9 cellular contexts compared by ENCODE assay signal in genomic region chr7:143345428-143345900, GRCh38. TPM values are rescaled to one million over a fixed set of nuclear protein-coding genes. Genes with fewer than 3 reads are reported as not detected.
A peak's percentile ranks its signal among the peaks of the same experiment; 100 is the strongest.
DNase-seq lines count a peak whose midpoint lies in the region; ATAC-seq and TF ChIP-seq lines count a peak whose summit lies in the region.
"Had no signal": no experiment of that assay in that cellular context is flagged by ENCODE, and none has a peak within 500 bp of the region (broad histone marks: within the 10 kb centered on the region; RNA-seq: fewer than 3 reads in every experiment).

No MANE protein-coding gene starts in this region.

- no peaks in the 10 kb centered on the region for H3K36me3 Mint-ChIP-seq in HFFc6 (ENCODE audit: low read depth)
- H3K36me3 Mint-ChIP-seq in activated naive CD8-positive, alpha-beta T cell treated with anti-CD3 and anti-CD28 coated beads for 36 hours: no peaks in the 10 kb centered on the region

- H3K27ac ChIP-seq in RWPE2 (ENCODE audit: poor library complexity, severe bottlenecking): no peak overlapping the region
- no peak overlapping the region for H3K27ac ChIP-seq in iPS-18a (ENCODE audit: low read length)

- H3K27me3 ChIP-seq in RWPE2 (ENCODE audit: insufficient read depth, poor library complexity, severe bottlenecking): no peaks in the 10 kb centered on the region
- H3K27me3 ChIP-seq in iPS-18a (ENCODE audit: control insufficient read depth, insufficient read depth, low read length): peaks cover 14% of the 10 kb centered on the region

- H3K9me3 ChIP-seq in RWPE2 (ENCODE audit: severe bottlenecking) (no peaks in the 10 kb centered on the region), iPS-18a (ENCODE audit: control insufficient read depth, low read depth, low read length) (no peaks in the 10 kb centered on the region)

- H3K27ac Mint-ChIP-seq in HFFc6: no peak overlapping the region
- H3K27ac Mint-ChIP-seq in activated naive CD8-positive, alpha-beta T cell treated with anti-CD3 and anti-CD28 coated beads for 36 hours: no peak overlapping the region

- no peak overlapping the region for H3K9ac ChIP-seq in iPS-18a (ENCODE audit: low read length)

- TF ChIP-seq CTCF in HFFc6 (IDR thresholded peaks at IDR 0.05) (peak; percentile 45; the same call in 1 of the 2 replicates), RWPE2 (IDR thresholded peaks at IDR 0.05; ENCODE audit: poor library complexity, severe bottlenecking) (peak; percentile 28)

- ATAC-seq in RWPE2 (ENCODE audit: low read depth): peak; percentile 58; the same call in 2 of the 3 replicates

- H3K4me1 Mint-ChIP-seq in HFFc6 (ENCODE audit: low read depth): no peaks in the 10 kb centered on the region
- H3K4me1 Mint-ChIP-seq in activated naive CD8-positive, alpha-beta T cell treated with anti-CD3 and anti-CD28 coated beads for 36 hours: peaks cover 8% of the 10 kb centered on the region

- H3K36me3 ChIP-seq in RWPE2 (ENCODE audit: low read depth) (no peaks in the 10 kb centered on the region), iPS-18a (ENCODE audit: control insufficient read depth, low read depth, low read length) (no peaks in the 10 kb centered on the region)

- H3K4me1 ChIP-seq in RWPE2 (ENCODE audit: insufficient read depth, poor library complexity, severe bottlenecking) (no peaks in the 10 kb centered on the region), iPS-18a (ENCODE audit: control insufficient read depth, low read depth, low read length) (no peaks in the 10 kb centered on the region)

- no peaks in the 10 kb centered on the region for H3K9me3 Mint-ChIP-seq in HFFc6
- no peaks in the 10 kb centered on the region for H3K9me3 Mint-ChIP-seq in activated naive CD8-positive, alpha-beta T cell treated with anti-CD3 and anti-CD28 coated beads for 36 hours

- peaks cover 45% of the 10 kb centered on the region for H3K27me3 Mint-ChIP-seq in HFFc6 (ENCODE audit: insufficient read depth)
- H3K27me3 Mint-ChIP-seq in activated naive CD8-positive, alpha-beta T cell treated with anti-CD3 and anti-CD28 coated beads for 36 hours: peaks cover 8% of the 10 kb centered on the region

- DNase-seq in DMS79 treated with DMSO at 0.1 percent for 48 hours (lab: John Stamatoyannopoulos, UW) (peak; percentile 32), HFFc6 (no peak), RWPE2 (ENCODE audit: low spot score) (no peak), NCI-H2029 (lab: John Stamatoyannopoulos, UW) (no peak), GF-D8 (lab: John Stamatoyannopoulos, UW) (no peak)
- DNase-seq in activated naive CD8-positive, alpha-beta T cell treated with anti-CD3 and anti-CD28 coated beads for 36 hours: peak; percentile 76
- peak; percentile 18 to 32 for DNase-seq in stimulated activated CD4-positive, alpha-beta T cell treated with anti-CD3 and anti-CD28 coated beads, Interleukin-1b, Interleukin-23, amount 100 ng/mL, for 1 hour (ENCODE audit: low read depth in 2 of 2)

- no peak overlapping the region for H3K4me3 ChIP-seq in RWPE2 (ENCODE audit: severe bottlenecking)
- H3K4me3 ChIP-seq in iPS-18a (ENCODE audit: low read length): peak overlapping the region; percentile 55

- H3K4me3 Mint-ChIP-seq in HFFc6: no peak overlapping the region; the same call in 1 of the 2 replicates
- H3K4me3 Mint-ChIP-seq in activated naive CD8-positive, alpha-beta T cell treated with anti-CD3 and anti-CD28 coated beads for 36 hours: peak overlapping the region; percentile 69

RNA-seq across cellular contexts. Expression of gene FAM131B, which starts 17.0 kb away (rescaled TPM):
- 1 to 10 TPM in 3 of 6 experiments, under 1 TPM in 3; 0.70 to 1.3 (median 0.98) TPM for total RNA-seq in HFFc6 (2021; fragmentation: NEBNext Ultra II Directional; extraction: Animal tissue kit (Norgen Biotek cat#: 25700))
- 1 to 10 TPM; 1.7 to 2.0 TPM for total RNA-seq in activated naive CD8-positive, alpha-beta T cell treated with anti-CD3 and anti-CD28 coated beads for 36 hours

RNA-seq across cellular contexts. Expression of gene CLCN1, which starts 29.6 kb away (rescaled TPM):
- not detected for total RNA-seq in HFFc6 (2021; fragmentation: NEBNext Ultra II Directional; extraction: Animal tissue kit (Norgen Biotek cat#: 25700))
- total RNA-seq in activated naive CD8-positive, alpha-beta T cell treated with anti-CD3 and anti-CD28 coated beads for 36 hours: under 1 TPM in 1 of 2 experiments, not detected in 1; 0.06 TPM
- total RNA-seq: HT1080 had no signal

RNA-seq across cellular contexts. Expression of gene ZYX, which starts 35.7 kb away (rescaled TPM):
- 100 to 1,000 TPM; 491 to 576 (median 546) TPM for total RNA-seq in HFFc6 (2021; fragmentation: NEBNext Ultra II Directional; extraction: Animal tissue kit (Norgen Biotek cat#: 25700))
- 100 to 1,000 TPM; 116 to 118 TPM for total RNA-seq in activated naive CD8-positive, alpha-beta T cell treated with anti-CD3 and anti-CD28 coated beads for 36 hours

RNA-seq across cellular contexts. Expression of gene CASP2, which starts 57.3 kb away (rescaled TPM):
- 10 to 100 TPM; 22.4 to 29.6 (median 25.0) TPM for total RNA-seq in HFFc6 (2021; fragmentation: NEBNext Ultra II Directional; extraction: Animal tissue kit (Norgen Biotek cat#: 25700))
- 10 to 100 TPM; 71.8 to 79.7 TPM for total RNA-seq in activated naive CD8-positive, alpha-beta T cell treated with anti-CD3 and anti-CD28 coated beads for 36 hours

Comparison
In these comparisons a context has a peak if more than half of its experiments do, and no peak if none do; other contexts are left out.
1. DNase-seq: peak in DMS79 treated with DMSO at 0.1 percent for 48 hours (single experiment), activated naive CD8-positive, alpha-beta T cell treated with anti-CD3 and anti-CD28 coated beads for 36 hours (single experiment) and stimulated activated CD4-positive, alpha-beta T cell treated with anti-CD3 and anti-CD28 coated beads, Interleukin-1b, Interleukin-23, amount 100 ng/mL, for 1 hour (2 of 2); none in HFFc6 (single experiment), RWPE2 (single experiment), NCI-H2029 (single experiment) and GF-D8 (single experiment).
2. RNA of gene ZYX, which starts 35.7 kb away (total RNA-seq): 491 to 576 TPM in HFFc6; 116 to 118 TPM in activated naive CD8-positive, alpha-beta T cell treated with anti-CD3 and anti-CD28 coated beads for 36 hours; every median in the first group is over 4 times any median in the second.